ENCODE assay signal across 12 cellular contexts in genomic region chr3:147411777-147412176, GRCh38. TPM values are rescaled to one million over a fixed set of nuclear protein-coding genes. Genes with fewer than 3 reads are reported as not detected.
DNase-seq lines count a peak whose midpoint lies in the region; ATAC-seq, FAIRE-seq and TF ChIP-seq lines count a peak whose summit lies in the region.
"Had no signal": no experiment of that assay in that cellular context is flagged by ENCODE, and none has a peak within 500 bp of the region (broad histone marks: within the 10 kb centered on the region; RNA-seq: fewer than 3 reads in every experiment).

No MANE protein-coding gene starts in this region.

- H3K9me3 Mint-ChIP-seq in astrocyte (ENCODE audit: unreplicated experiment) = peaks cover 27% of the 10 kb centered on the region

- whole genome bisulfite sequencing in ovary, 3 donors = 8 to 13% (median 11%) methylated on average over 17 of the region's 17 CpGs

- intact Hi-C loops in ovary (cut with DNase I) = no loop called here

- H3K4me1 ChIP-seq in astrocyte (ENCODE audit: insufficient read depth, low read length) (peaks cover 13% of the 10 kb centered on the region), ovary (ENCODE audit: insufficient read depth) (peaks cover 13% of the 10 kb centered on the region)

- peak overlapping the region; percentile 93 for H3K9ac ChIP-seq in astrocyte (ENCODE audit: low read length)

- in situ Hi-C loops in G401 (cut with HindIII; ENCODE audit: low sequenced_read_pairs) = no loop called here

- ATAC-seq in GM21576 (IDR thresholded peaks at IDR 0.05; ENCODE audit: unreplicated experiment) = no peak

- H3K4me3 ChIP-seq in astrocyte (ENCODE audit: insufficient read depth, low read depth, low read length) = peak overlapping the region; percentile 82
- no peak overlapping the region for H3K4me3 ChIP-seq in ovary
- H3K4me3 ChIP-seq: cardiac muscle cell had no signal

- H3K27me3 ChIP-seq in astrocyte (ENCODE audit: insufficient read depth, low read length) (peaks cover 56% of the 10 kb centered on the region), ovary (peaks cover 4% of the 10 kb centered on the region)

- no peaks in the 10 kb centered on the region for H3K9me3 ChIP-seq in astrocyte (ENCODE audit: insufficient read depth, low read depth, low read length)
- no peaks in the 10 kb centered on the region for H3K9me3 ChIP-seq in ovary

- no peak for TF ChIP-seq EP300 in ovary (IDR thresholded peaks at IDR 0.05)

- no peak overlapping the region for H3K4me3 Mint-ChIP-seq in astrocyte (ENCODE audit: unreplicated experiment)

- TF ChIP-seq CTCF in astrocyte (IDR thresholded peaks at IDR 0.05; ENCODE audit: insufficient read depth, low read depth, low read length) (no peak), ovary (IDR thresholded peaks at IDR 0.05) (no peak)

- peaks cover 13% of the 10 kb centered on the region for H4K20me1 ChIP-seq in astrocyte (ENCODE audit: insufficient read depth, low read length)

- H3K79me2 ChIP-seq in astrocyte (ENCODE audit: insufficient read depth, low read length) = peaks cover 77% of the 10 kb centered on the region

- no peaks in the 10 kb centered on the region for H3K36me3 Mint-ChIP-seq in astrocyte (ENCODE audit: low read depth, unreplicated experiment)

- DNase-seq in A172 (ENCODE audit: low spot score) = peak; percentile 14
- DNase-seq in G401 (ENCODE audit: low spot score) = peak; percentile 65
- DNase-seq in astrocyte (ENCODE audit: low read depth) = no peak
- DNase-seq in myocyte (ENCODE audit: low read depth) = peak; percentile 54
- DNase-seq in T-helper 9 cell = no peak
- no peak for DNase-seq in ovary
- no peak for DNase-seq in HPDE6-E6E7 (ENCODE audit: extremely low spot score)
- DNase-seq: NCI-H2227 treated with DMSO at 0.1 percent for 48 hours had no signal

- no peak for TF ChIP-seq POLR2A in ovary (IDR thresholded peaks at IDR 0.05)

- H3K27me3 Mint-ChIP-seq in astrocyte (ENCODE audit: low read depth, unreplicated experiment) = peaks cover 85% of the 10 kb centered on the region

- no peak for FAIRE-seq in astrocyte (lab: Jason Lieb, UNC)

- H3K36me3 ChIP-seq in astrocyte (ENCODE audit: insufficient read depth, low read length) = peaks cover 4% of the 10 kb centered on the region
- no peaks in the 10 kb centered on the region for H3K36me3 ChIP-seq in ovary
- H3K36me3 ChIP-seq: cardiac muscle cell had no signal

- peak overlapping the region; percentile 88 for H3K4me2 ChIP-seq in astrocyte (ENCODE audit: low read length)

- peak overlapping the region; percentile 85 for H3K27ac Mint-ChIP-seq in astrocyte (ENCODE audit: unreplicated experiment)
- H3K27ac Mint-ChIP-seq: CD14-positive monocyte had no signal

- H3K27ac ChIP-seq in astrocyte (ENCODE audit: low read depth, low read length) (peak overlapping the region; percentile 84), ovary (no peak overlapping the region)
- H3K27ac ChIP-seq: cardiac muscle cell had no signal

- H2AFZ ChIP-seq in astrocyte (ENCODE audit: low read depth, low read length) = no peak overlapping the region

- H3K4me1 Mint-ChIP-seq in astrocyte (ENCODE audit: low read depth, unreplicated experiment) = peaks cover 4% of the 10 kb centered on the region

RNA-seq across cellular contexts. Expression of gene ZIC1, which starts 2.6 kb away (rescaled TPM):
- 18.7 and 18.9 TPM in 2 replicates for total RNA-seq in A172 (2014; rRNA removed; shearing (Covaris generic))
- total RNA-seq in G401 (2014; rRNA removed; shearing (Covaris generic)) = not detected in 2 replicates
- total RNA-seq in astrocyte (0.19 and 0.30 TPM in 2 replicates), myocyte (30.7 and 31.7 TPM in 2 replicates), ovary (under 1 TPM in 3 of 7 donors, not detected in 4; 0.05 to 0.45 (median 0.18) TPM)
- 23.8 TPM for polyA plus RNA-seq in myocyte (2012)
- under 1 TPM in 1 of 2 donors, not detected in 1; 0.10 TPM for polyA plus RNA-seq in ovary
- total RNA-seq: cardiac muscle cell, fibroblast of lung had no signal
- polyA plus RNA-seq: CD14-positive monocyte had no signal

RNA-seq across cellular contexts. Expression of gene ZIC4, which starts 5.4 kb away (rescaled TPM):
- 1.4 and 5.2 TPM in 2 replicates for total RNA-seq in A172 (2014; rRNA removed; shearing (Covaris generic))
- not detected in 2 replicates for total RNA-seq in G401 (2014; rRNA removed; shearing (Covaris generic))
- total RNA-seq in astrocyte = not detected in 2 replicates
- 0.75 and 1.0 TPM in 2 replicates for total RNA-seq in myocyte
- 6.8 TPM for polyA plus RNA-seq in myocyte (2012)
- not detected for total RNA-seq in ovary
- not detected for polyA plus RNA-seq in ovary
- total RNA-seq: cardiac muscle cell, fibroblast of lung had no signal
- polyA plus RNA-seq: cardiac muscle cell, CD14-positive monocyte, fibroblast of lung had no signal

Comparison
In these comparisons a context has a peak if more than half of its experiments do, and no peak if none do; other contexts are left out.
1. DNase-seq: peak in A172 (single experiment), G401 (single experiment) and myocyte (single experiment); none in astrocyte (single experiment), T-helper 9 cell (single experiment), ovary (0 of 5) and HPDE6-E6E7 (single experiment).
2. RNA of gene ZIC1, which starts 2.6 kb away (total RNA-seq): 30.7 to 31.7 TPM in myocyte and 18.7 to 18.9 TPM in A172; 0.19 to 0.30 TPM in astrocyte, not detected in G401 and 0.05 to 0.45 TPM in ovary; every median in the first group is over 10 times any median in the second.